In the genomic region with DNA sequence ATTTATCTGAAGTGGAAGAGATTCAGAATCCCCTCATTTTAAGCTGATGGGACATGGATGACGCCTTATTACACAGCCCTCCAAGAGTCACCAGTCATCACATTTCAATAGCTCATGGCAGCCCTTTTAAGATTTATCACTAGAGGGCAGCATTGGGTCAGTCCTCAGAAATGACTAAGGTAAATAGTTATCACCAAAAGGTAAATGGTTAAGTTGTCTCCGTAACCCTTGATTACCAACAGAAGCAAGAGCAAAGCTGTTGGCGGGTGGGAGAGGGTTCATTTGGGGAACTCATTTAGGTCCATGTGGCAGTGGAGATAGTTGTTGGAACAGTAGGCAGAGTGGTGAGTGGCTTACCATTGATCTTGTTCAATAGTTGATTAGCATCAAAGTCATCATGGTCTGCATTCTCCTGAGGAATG, we compare ENCODE assay signal across 8 cellular contexts. TPM values are rescaled to one million over a fixed set of nuclear protein-coding genes. Genes with fewer than 3 reads are reported as not detected.
A peak's percentile ranks its signal among the peaks of the same experiment; 100 is the strongest.
DNase-seq lines count a peak whose midpoint lies in the region; ATAC-seq and TF ChIP-seq lines count a peak whose summit lies in the region.

No MANE protein-coding gene starts in this region.

- H3K27me3 ChIP-seq in neural cell (ENCODE audit: insufficient read depth, low read depth, low read length): no peaks in the 10 kb centered on the region

- H3K27ac ChIP-seq in neural cell (ENCODE audit: low read length): no peak overlapping the region

- H3K36me3 ChIP-seq in neural cell (ENCODE audit: insufficient read depth, low read length): no peaks in the 10 kb centered on the region

- no peaks in the 10 kb centered on the region for H3K9me3 ChIP-seq in neural cell (ENCODE audit: low read length)

- TF ChIP-seq EP300 in neural cell (conservative IDR thresholded peaks at IDR 0.05; ENCODE audit: poor library complexity, severe bottlenecking): no peak

- peak; percentile 59 for ATAC-seq in GM18508 (IDR thresholded peaks at IDR 0.05; ENCODE audit: insufficient read depth, unreplicated experiment)
- peak; percentile 69 for ATAC-seq in HG02981 (IDR thresholded peaks at IDR 0.05; ENCODE audit: unreplicated experiment)

- H3K4me2 ChIP-seq in neural cell (ENCODE audit: low read length): no peak overlapping the region

- no peak overlapping the region for H2AFZ ChIP-seq in neural cell (ENCODE audit: low read depth, low read length)

- TF ChIP-seq CTCF in AG10803 (conservative IDR thresholded peaks at IDR 0.05; ENCODE audit: low read length): peak; percentile 73
- peak; percentile 45 for TF ChIP-seq CTCF in WI38 (IDR thresholded peaks at IDR 0.05; ENCODE audit: low read depth, low read length)
- peak; percentile 85 for TF ChIP-seq CTCF in neural cell (IDR thresholded peaks at IDR 0.05; ENCODE audit: poor library complexity, severe bottlenecking)

- H3K4me3 ChIP-seq in AG10803 (ENCODE audit: low read length) (no peak overlapping the region), WI38 (ENCODE audit: low read depth, low read length) (no peak overlapping the region), neural cell (ENCODE audit: low read length) (no peak overlapping the region)

- no peaks in the 10 kb centered on the region for H3F3A ChIP-seq in neural cell (ENCODE audit: insufficient read depth, low read length, poor library complexity, severe bottlenecking)

- TF ChIP-seq RAD21 in neural cell (conservative IDR thresholded peaks at IDR 0.05): peak; percentile 85

- no peak overlapping the region for H3K9ac ChIP-seq in neural cell (ENCODE audit: low read length)

- no peaks in the 10 kb centered on the region for H3K79me2 ChIP-seq in neural cell (replicated peaks; ENCODE audit: insufficient read depth, low read length)

- no peaks in the 10 kb centered on the region for H3K9me2 ChIP-seq in neural cell (ENCODE audit: insufficient read depth, low read length)

- H4K20me1 ChIP-seq in neural cell (ENCODE audit: insufficient read depth): no peaks in the 10 kb centered on the region

- DNase-seq in AG10803 (ENCODE audit: low read depth): no peak
- peak; percentile 16 for DNase-seq in NCI-H2107 treated with DMSO at 0.1 percent for 48 hours (lab: John Stamatoyannopoulos, UW; ENCODE audit: unreplicated experiment)
- DNase-seq in fibroblast of gingiva (ENCODE audit: low read depth): peak; percentile 23
- DNase-seq in GOT3 (lab: John Stamatoyannopoulos, UW): no peak

TF ChIP-seq in neural cell, 6 proteins besides CTCF, POLR2A, EP300 and RAD21:
- TF ChIP-seq, protein P1, sequence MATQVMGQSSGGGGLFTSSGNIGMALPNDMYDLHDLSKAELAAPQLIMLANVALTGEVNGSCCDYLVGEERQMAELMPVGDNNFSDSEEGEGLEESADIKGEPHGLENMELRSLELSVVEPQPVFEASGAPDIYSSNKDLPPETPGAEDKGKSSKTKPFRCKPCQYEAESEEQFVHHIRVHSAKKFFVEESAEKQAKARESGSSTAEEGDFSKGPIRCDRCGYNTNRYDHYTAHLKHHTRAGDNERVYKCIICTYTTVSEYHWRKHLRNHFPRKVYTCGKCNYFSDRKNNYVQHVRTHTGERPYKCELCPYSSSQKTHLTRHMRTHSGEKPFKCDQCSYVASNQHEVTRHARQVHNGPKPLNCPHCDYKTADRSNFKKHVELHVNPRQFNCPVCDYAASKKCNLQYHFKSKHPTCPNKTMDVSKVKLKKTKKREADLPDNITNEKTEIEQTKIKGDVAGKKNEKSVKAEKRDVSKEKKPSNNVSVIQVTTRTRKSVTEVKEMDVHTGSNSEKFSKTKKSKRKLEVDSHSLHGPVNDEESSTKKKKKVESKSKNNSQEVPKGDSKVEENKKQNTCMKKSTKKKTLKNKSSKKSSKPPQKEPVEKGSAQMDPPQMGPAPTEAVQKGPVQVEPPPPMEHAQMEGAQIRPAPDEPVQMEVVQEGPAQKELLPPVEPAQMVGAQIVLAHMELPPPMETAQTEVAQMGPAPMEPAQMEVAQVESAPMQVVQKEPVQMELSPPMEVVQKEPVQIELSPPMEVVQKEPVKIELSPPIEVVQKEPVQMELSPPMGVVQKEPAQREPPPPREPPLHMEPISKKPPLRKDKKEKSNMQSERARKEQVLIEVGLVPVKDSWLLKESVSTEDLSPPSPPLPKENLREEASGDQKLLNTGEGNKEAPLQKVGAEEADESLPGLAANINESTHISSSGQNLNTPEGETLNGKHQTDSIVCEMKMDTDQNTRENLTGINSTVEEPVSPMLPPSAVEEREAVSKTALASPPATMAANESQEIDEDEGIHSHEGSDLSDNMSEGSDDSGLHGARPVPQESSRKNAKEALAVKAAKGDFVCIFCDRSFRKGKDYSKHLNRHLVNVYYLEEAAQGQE (IDR thresholded peaks at IDR 0.05; ENCODE audit: borderline replicate concordance): no peak
- no peak for TF ChIP-seq EZH2 (IDR thresholded peaks at IDR 0.05; ENCODE audit: borderline replicate concordance, insufficient read depth, low read length, poor library complexity, severe bottlenecking)
- peak; percentile 84 for TF ChIP-seq SMC3 (conservative IDR thresholded peaks at IDR 0.05; ENCODE audit: poor library complexity)
TF ChIP-seq in neural cell: peak in this region for 1.

RNA-seq across cellular contexts. Expression of a gene that starts 12.0 kb away (rescaled TPM):
- not detected in 2 replicates for polyA plus RNA-seq in neural cell
- polyA minus RNA-seq in neural cell: not detected in 2 replicates

RNA-seq across cellular contexts. Expression of a gene that starts 48.5 kb away (rescaled TPM):
- 0.63 and 0.72 TPM in 2 replicates for polyA plus RNA-seq in neural cell
- 0.49 and 0.81 TPM in 2 replicates for polyA minus RNA-seq in neural cell

Comparison
In these comparisons a context has a peak if more than half of its experiments do, and no peak if none do; other contexts are left out.
1. DNase-seq: peak in NCI-H2107 treated with DMSO at 0.1 percent for 48 hours (single experiment) and fibroblast of gingiva (single experiment); none in AG10803 (single experiment) and GOT3 (single experiment).
2. Peak in every context shown above with its lines, with median percentiles within 50 percentile points of each other: CTCF ChIP-seq.